ENCODE assay signal across 8 cellular contexts in genomic region chr16:53945996-53946395, GRCh38.
DNase-seq lines count a peak whose midpoint lies in the region; ATAC-seq and TF ChIP-seq lines count a peak whose summit lies in the region.

No MANE protein-coding gene starts in this region.

- no peak for ATAC-seq in HG03095 (IDR thresholded peaks at IDR 0.05; ENCODE audit: unreplicated experiment)
- no peak for ATAC-seq in GM19467 (IDR thresholded peaks at IDR 0.05; ENCODE audit: unreplicated experiment)

- H3K36me3 Mint-ChIP-seq in nephron (ENCODE audit: low read depth) = peaks cover 7% of the 10 kb centered on the region

- H3K4me3 ChIP-seq in epithelial cell of esophagus (ENCODE audit: low read length) = no peak overlapping the region

- H3K27me3 Mint-ChIP-seq in nephron (ENCODE audit: low read depth) = peaks cover 4% of the 10 kb centered on the region

- TF ChIP-seq CTCF in epithelial cell of esophagus (IDR thresholded peaks at IDR 0.05; ENCODE audit: insufficient read depth, low read depth, low read length, missing control alignments) = peak; percentile 92
- TF ChIP-seq CTCF in nephron (IDR thresholded peaks at IDR 0.05; ENCODE audit: unreplicated experiment in 3 of 3) = peak; percentile 53 to 78 (median 58)

- DNase-seq in NCI-H82 (lab: John Stamatoyannopoulos, UW) = peak; percentile 36
- no peak for DNase-seq in NCI-H82 treated with DMSO at 0.1 percent for 48 hours (lab: John Stamatoyannopoulos, UW; ENCODE audit: unreplicated experiment)
- peak; percentile 39 for DNase-seq in NCI-H2227 treated with DMSO at 0.1 percent for 48 hours (lab: John Stamatoyannopoulos, UW)
- DNase-seq in epithelial cell of esophagus (ENCODE audit: low read depth) = peak; percentile 74
- no peak for DNase-seq in mesenteric fat pad (ENCODE audit: low spot score)

- peak overlapping the region in 1 of 3 experiments; percentile 21 for H3K27ac Mint-ChIP-seq in nephron

- H3K4me3 Mint-ChIP-seq in nephron = no peak overlapping the region

- H3K4me1 Mint-ChIP-seq in nephron = peaks cover 41% of the 10 kb centered on the region

- H3K9me3 Mint-ChIP-seq in nephron = no peaks in the 10 kb centered on the region

Comparison
In these comparisons a context has a peak if more than half of its experiments do, and no peak if none do; other contexts are left out.
1. DNase-seq: peak in NCI-H82 (single experiment), NCI-H2227 treated with DMSO at 0.1 percent for 48 hours (single experiment) and epithelial cell of esophagus (single experiment); none in NCI-H82 treated with DMSO at 0.1 percent for 48 hours (single experiment) and mesenteric fat pad (single experiment).